Comparison of ENCODE assay signal across 8 cellular contexts in the genomic region with DNA sequence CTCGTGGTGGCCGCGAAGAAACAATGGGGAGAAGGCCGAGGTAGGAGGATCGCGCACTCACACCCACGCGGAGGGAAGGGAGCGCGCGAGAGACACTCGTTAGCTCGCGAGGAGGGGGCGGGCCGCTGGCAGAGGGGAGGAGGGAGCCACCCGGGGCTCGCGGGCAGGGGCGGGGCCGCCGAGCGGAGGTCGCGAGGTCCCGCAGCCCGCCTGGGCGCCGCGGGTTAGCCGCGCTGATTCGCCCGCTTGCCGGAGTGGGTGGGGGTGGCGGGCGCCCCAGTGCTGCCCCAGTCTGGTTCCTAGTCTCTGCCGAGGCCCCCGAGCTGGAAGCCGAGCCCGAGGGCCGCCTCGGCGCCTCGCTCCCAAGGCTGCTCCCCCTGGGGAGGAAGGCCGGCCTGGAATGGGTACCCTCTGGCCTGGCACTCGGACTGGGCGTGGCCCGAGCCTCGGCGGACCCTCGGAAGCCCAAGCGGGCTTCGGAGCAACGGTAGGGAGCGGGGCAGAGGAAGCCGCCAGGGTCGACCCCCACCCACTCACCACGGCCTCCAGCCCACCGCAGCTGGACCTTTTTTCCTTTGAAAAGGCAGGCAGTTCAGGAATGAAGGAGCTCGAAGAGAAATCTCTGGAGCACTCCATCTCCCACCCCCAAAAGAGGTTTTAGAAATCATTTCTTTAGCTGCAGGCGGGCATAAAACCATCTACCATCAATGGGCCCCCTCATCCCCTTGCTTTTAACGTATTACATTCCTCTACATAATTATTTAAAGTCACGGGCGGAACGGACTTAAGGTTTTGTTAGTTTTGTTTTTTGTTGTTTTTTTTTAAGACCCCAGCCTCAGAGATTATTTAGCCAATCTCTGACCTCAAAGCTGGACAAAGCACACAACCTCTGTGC. TPM values are rescaled to one million over a fixed set of nuclear protein-coding genes. Genes with fewer than 3 reads are reported as not detected.
DNase-seq lines count a peak whose midpoint lies in the region; ATAC-seq and TF ChIP-seq lines count a peak whose summit lies in the region.

No MANE protein-coding gene starts in this region.

- peak overlapping the region; percentile 88 for H3K27ac ChIP-seq in C4-2B

- ATAC-seq in GM19372 (IDR thresholded peaks at IDR 0.05; ENCODE audit: low read depth, unreplicated experiment), result peak; percentile 62
- ATAC-seq in mucosa of descending colon, result peak; percentile 88

- H3K4me1 ChIP-seq in mucosa of descending colon (ENCODE audit: low read depth), result no peaks in the 10 kb centered on the region

- TF ChIP-seq CTCF in C4-2B (conservative IDR thresholded peaks at IDR 0.05) (no peak), epithelial cell of esophagus (IDR thresholded peaks at IDR 0.05; ENCODE audit: insufficient read depth, low read depth, low read length, missing control alignments) (no peak), mucosa of descending colon (IDR thresholded peaks at IDR 0.05) (no peak)

- H3K4me3 ChIP-seq in epithelial cell of esophagus (ENCODE audit: low read length), result peak overlapping the region; percentile 77
- H3K4me3 ChIP-seq in mucosa of descending colon, result peak overlapping the region; percentile 88

- H3K36me3 ChIP-seq in mucosa of descending colon (ENCODE audit: low read depth), result no peaks in the 10 kb centered on the region

- DNase-seq in HK-2 (ENCODE audit: unreplicated experiment) (peak; percentile 89), NOMO-1 treated with dmso at 0.1 percent for 144 hours (lab: John Stamatoyannopoulos, UW; ENCODE audit: unreplicated experiment) (peak; percentile 69), activated T-cell treated with anti-CD3 and anti-CD28 coated beads for 1 hour (ENCODE audit: low read depth) (peak; percentile 85), epithelial cell of esophagus (ENCODE audit: low read depth) (peak; percentile 72), mucosa of descending colon (peak; percentile 80 to 91 (median 87))
- peak; percentile 77 to 84 for DNase-seq in stimulated activated CD8-positive, alpha-beta memory T cell treated with anti-CD3 and anti-CD28 coated beads, Interleukin-2, amount 100 ng/mL, for 1 hour (ENCODE audit: low read depth in 2 of 2)

- H3K9me3 ChIP-seq in mucosa of descending colon, result no peaks in the 10 kb centered on the region

- intact Hi-C loops in mucosa of descending colon (cut with DNase I, micrococcal nuclease), result no loop called here

RNA-seq across cellular contexts. Expression of a gene that starts 0.7 kb away (rescaled TPM):
- total RNA-seq in mucosa of descending colon, result 10 to 100 TPM; 17.9 to 51.7 (median 20.8) TPM

RNA-seq across cellular contexts. Expression of a gene that starts 48.6 kb away (rescaled TPM):
- 1 to 10 TPM in 2 of 3 donors, under 1 TPM in 1; 0.46 to 7.8 (median 4.0) TPM for total RNA-seq in mucosa of descending colon

Comparison
In these comparisons a context has a peak if more than half of its experiments do, and no peak if none do; other contexts are left out.
1. Peak in every context shown above with its lines: DNase-seq, ATAC-seq, H3K4me3 ChIP-seq and H3K27ac ChIP-seq.